Comparison of ENCODE assay signal across 8 cellular contexts in genomic region chr3:58332575-58333179, GRCh38. TPM values are rescaled to one million over a fixed set of nuclear protein-coding genes. Genes with fewer than 3 reads are reported as not detected.
DNase-seq lines count a peak whose midpoint lies in the region; ATAC-seq and TF ChIP-seq lines count a peak whose summit lies in the region.

Gene PXK, plus strand, starts transcription at chr3:58332892. Its CDS starts 97 bp downstream, at chr3:58332989.

- no peak within 1 kb of the TSS for H3K27ac ChIP-seq in HUES64 (ENCODE audit: low read depth, low read length)
- H3K27ac ChIP-seq in adrenal gland = peak within 1 kb of the TSS in 3 of 5 donors; percentile 44 to 70 (median 62)
- peak within 1 kb of the TSS; percentile 50 to 87 (median 76) for H3K27ac ChIP-seq in tibial nerve

- peak in 1 of 2 donors; percentile 41 for TF ChIP-seq EP300 in tibial nerve (IDR thresholded peaks at IDR 0.05)

- peak; percentile 20 to 55 for TF ChIP-seq POLR2A in adrenal gland (IDR thresholded peaks at IDR 0.05)
- TF ChIP-seq POLR2A in tibial nerve (IDR thresholded peaks at IDR 0.05) = peak; percentile 45 to 55

- no peaks in the 10 kb centered on the region for H3K36me3 ChIP-seq in HUES64 (ENCODE audit: insufficient read depth, low read length)
- no peaks in the 10 kb centered on the region for H3K36me3 ChIP-seq in adrenal gland (replicated peaks in 1 of 2)
- H3K36me3 ChIP-seq in tibial nerve = no peaks in the 10 kb centered on the region

- H3K27me3 ChIP-seq in HUES64 (ENCODE audit: insufficient read depth, low read length) (peaks cover 23% of the 10 kb centered on the region), adrenal gland (no peaks in the 10 kb centered on the region), tibial nerve (no peaks in the 10 kb centered on the region)

- peaks cover 19% of the 10 kb centered on the region for H3K4me1 ChIP-seq in HUES64 (ENCODE audit: insufficient read depth, low read length)
- H3K4me1 ChIP-seq in adrenal gland (replicated peaks in 1 of 2) = peaks cover 10 to 32% of the 10 kb centered on the region in 2 donors
- peaks cover 0 to 51% (median 12%) of the 10 kb centered on the region in 4 donors for H3K4me1 ChIP-seq in tibial nerve

- H3K27me3 Mint-ChIP-seq in T-helper 1 cell treated with Interleukin-12 subunit alpha and Interleukin-12 subunit beta and Interleukin-4 antibody, amounts not matched to agents 30 μg/mL and 1 μg/mL, for 36 hours (ENCODE audit: low read depth) = peaks cover 3% of the 10 kb centered on the region

- peak within 1 kb of the TSS; percentile 99 for H3K4me3 Mint-ChIP-seq in T-helper 1 cell treated with Interleukin-12 subunit alpha and Interleukin-12 subunit beta and Interleukin-4 antibody, amounts not matched to agents 30 μg/mL and 1 μg/mL, for 36 hours

- H3K4me3 ChIP-seq in HUES64 (ENCODE audit: low read length) (peak within 1 kb of the TSS; percentile 58), adrenal gland (peak within 1 kb of the TSS in 3 of 4 donors; percentile 37 to 89 (median 54)), tibial nerve (peak within 1 kb of the TSS; percentile 80 to 92 (median 84))

- intact Hi-C loops in adrenal gland (cut with DNase I) = loop anchor here in 1 of 2 donors (10.0 kb wide), 1 partner anchor 52 kb away; no protein-coding TSS in a partner anchor
- intact Hi-C loops in cardiac septum (cut with DNase I) = loop anchor here (1.0 to 10.0 kb wide), 6 partner anchors 26 to 202 kb away; partner anchors contain the start of genes ACOX2, HTD2, KCTD6 and PDHB

- H3K9me3 ChIP-seq in HUES64 (ENCODE audit: insufficient read depth, low read depth, low read length) (no peaks in the 10 kb centered on the region), adrenal gland (replicated peaks in 1 of 3) (no peaks in the 10 kb centered on the region), tibial nerve (no peaks in the 10 kb centered on the region)

- ATAC-seq in GM21423 (IDR thresholded peaks at IDR 0.05; ENCODE audit: unreplicated experiment) = peak; percentile 88

- peaks cover 32% of the 10 kb centered on the region for H3K4me1 Mint-ChIP-seq in T-helper 1 cell treated with Interleukin-12 subunit alpha and Interleukin-12 subunit beta and Interleukin-4 antibody, amounts not matched to agents 30 μg/mL and 1 μg/mL, for 36 hours (ENCODE audit: low read depth)

- H3K9ac ChIP-seq in HUES64 (ENCODE audit: low read depth, low read length) = peak within 1 kb of the TSS; percentile 45

- TF ChIP-seq CTCF in adrenal gland (IDR thresholded peaks at IDR 0.05) (peak in 4 of 6 experiments; percentile 9 to 36 (median 22)), tibial nerve (IDR thresholded peaks at IDR 0.05) (peak in 2 of 5 experiments; percentile 51 to 72)

- DNase-seq in Daoy (ENCODE audit: low read depth) = peak; percentile 81
- peak; percentile 68 to 83 (median 73) for DNase-seq in adrenal gland
- DNase-seq in cardiac septum (ENCODE audit: low spot score) = peak; percentile 93
- peak; percentile 61 for DNase-seq in pons (ENCODE audit: low spot score)
- DNase-seq in tibial nerve (ENCODE audit: low spot score in 2 of 2) = peak; percentile 53 to 61

- 1% methylated on average over 76 of the region's 76 CpGs for WGBS in HUES64
- WGBS in adrenal gland, 4 donors = 0 to 10% (median 1%) methylated on average over 1 to 76 of the region's 76 CpGs
- WGBS in tibial nerve, 2 donors = 0 to 2% methylated on average over 23 to 37 of the region's 76 CpGs

- H3K27ac Mint-ChIP-seq in T-helper 1 cell treated with Interleukin-12 subunit alpha and Interleukin-12 subunit beta and Interleukin-4 antibody, amounts not matched to agents 30 μg/mL and 1 μg/mL, for 36 hours = peak within 1 kb of the TSS; percentile 95

- H3K9me3 Mint-ChIP-seq in T-helper 1 cell treated with Interleukin-12 subunit alpha and Interleukin-12 subunit beta and Interleukin-4 antibody, amounts not matched to agents 30 μg/mL and 1 μg/mL, for 36 hours = no peaks in the 10 kb centered on the region

- peaks cover 9% of the 10 kb centered on the region for H3K36me3 Mint-ChIP-seq in T-helper 1 cell treated with Interleukin-12 subunit alpha and Interleukin-12 subunit beta and Interleukin-4 antibody, amounts not matched to agents 30 μg/mL and 1 μg/mL, for 36 hours (ENCODE audit: low read depth)

RNA-seq across cellular contexts. Expression of gene PXK, which starts in this region (rescaled TPM):
- total RNA-seq in Daoy (2014; rRNA removed; shearing (Covaris generic)) = 23.6 and 33.7 TPM in 2 replicates
- polyA plus RNA-seq in HUES64 (2013, experiment 1 of 2) = 3.3 TPM
- 5.1 TPM for polyA plus RNA-seq in HUES64 (2013, experiment 2 of 2)
- total RNA-seq in adrenal gland (10 to 100 TPM; 19.7 to 35.8 (median 27.6) TPM), cardiac septum (10.8 TPM), tibial nerve (10 to 100 TPM; 22.7 to 51.3 (median 41.0) TPM)
- polyA plus RNA-seq in adrenal gland = 10 to 100 TPM in 1 of 3 donors, 1 to 10 TPM in 2; 5.6 to 40.5 (median 7.6) TPM
